ENCODE assay signal across 1 cellular context in genomic region chr4:176334066-176334465, GRCh38.
TF ChIP-seq lines count a peak whose summit lies in the region.

No MANE protein-coding gene starts in this region.

TF ChIP-seq in SK-N-SH treated with all-trans-retinoic acid at 6 μM for 48 hours, 23 proteins besides CTCF, POLR2A, EP300 and RAD21 (continued from another document):
- TF ChIP-seq CREB5 (CRISPR knock-in tag; IDR thresholded peaks at IDR 0.05; ENCODE audit: low read depth) (no peak), ISL1 (CRISPR knock-in tag; IDR thresholded peaks at IDR 0.05) (no peak), BACH2 (CRISPR knock-in tag; IDR thresholded peaks at IDR 0.05; ENCODE audit: borderline replicate concordance) (no peak), ZC3H10 (CRISPR knock-in tag; IDR thresholded peaks at IDR 0.05) (no peak), TOX (CRISPR knock-in tag; IDR thresholded peaks at IDR 0.05; ENCODE audit: borderline replicate concordance) (no peak), ESRRG (CRISPR knock-in tag; IDR thresholded peaks at IDR 0.05) (no peak), TCF4 (CRISPR knock-in tag; IDR thresholded peaks at IDR 0.05; ENCODE audit: borderline replicate concordance) (no peak), ZNF565 (CRISPR knock-in tag; conservative IDR thresholded peaks at IDR 0.05; ENCODE audit: low read depth) (no peak), POU6F1 (CRISPR knock-in tag; IDR thresholded peaks at IDR 0.05; ENCODE audit: borderline replicate concordance, low read depth) (no peak), SNAI2 (CRISPR knock-in tag; IDR thresholded peaks at IDR 0.05) (no peak), RARB (CRISPR knock-in tag; IDR thresholded peaks at IDR 0.05) (no peak)
